In the genomic region with DNA sequence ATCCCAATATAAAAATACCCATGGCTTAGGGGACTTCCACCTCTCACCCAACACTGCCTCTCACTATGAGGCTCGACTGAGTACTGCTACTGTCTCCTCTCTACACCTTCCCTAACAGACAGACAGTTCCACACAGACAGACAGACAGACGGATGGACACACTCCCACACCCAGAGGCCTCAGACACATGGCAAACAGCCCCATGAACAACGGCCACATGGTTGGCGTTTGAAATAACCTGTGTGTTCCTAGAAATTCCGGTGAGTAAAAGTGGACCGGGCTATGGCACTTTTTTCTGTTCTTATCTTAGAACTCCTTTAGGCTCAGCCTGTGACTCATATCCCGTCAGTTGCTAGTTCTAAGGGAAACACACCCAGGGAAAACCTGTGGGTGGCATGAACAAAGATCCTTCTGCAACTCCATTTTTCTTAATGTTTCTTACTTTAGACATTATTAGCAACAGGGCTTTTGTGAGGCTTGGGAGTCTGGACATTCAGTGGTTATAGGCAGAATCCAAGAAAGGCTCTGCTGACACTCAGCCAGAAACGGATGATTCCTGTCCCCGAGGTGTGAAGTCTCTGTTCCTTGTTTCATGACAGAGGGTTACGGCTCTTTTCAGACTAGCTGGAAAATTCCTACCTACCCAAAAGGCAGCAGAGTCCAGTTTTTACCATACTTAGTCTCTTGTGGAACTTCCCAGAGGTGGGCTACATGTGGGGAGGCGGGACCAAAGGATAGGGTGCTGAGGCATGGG, we compare ENCODE assay signal across 1 cellular context.
TF ChIP-seq lines count a peak whose summit lies in the region.

No MANE protein-coding gene starts in this region.

TF ChIP-seq in K562, 482 proteins besides CTCF, POLR2A, EP300 and RAD21 (continued from another document and continues in another):
- TF ChIP-seq, protein P1, sequence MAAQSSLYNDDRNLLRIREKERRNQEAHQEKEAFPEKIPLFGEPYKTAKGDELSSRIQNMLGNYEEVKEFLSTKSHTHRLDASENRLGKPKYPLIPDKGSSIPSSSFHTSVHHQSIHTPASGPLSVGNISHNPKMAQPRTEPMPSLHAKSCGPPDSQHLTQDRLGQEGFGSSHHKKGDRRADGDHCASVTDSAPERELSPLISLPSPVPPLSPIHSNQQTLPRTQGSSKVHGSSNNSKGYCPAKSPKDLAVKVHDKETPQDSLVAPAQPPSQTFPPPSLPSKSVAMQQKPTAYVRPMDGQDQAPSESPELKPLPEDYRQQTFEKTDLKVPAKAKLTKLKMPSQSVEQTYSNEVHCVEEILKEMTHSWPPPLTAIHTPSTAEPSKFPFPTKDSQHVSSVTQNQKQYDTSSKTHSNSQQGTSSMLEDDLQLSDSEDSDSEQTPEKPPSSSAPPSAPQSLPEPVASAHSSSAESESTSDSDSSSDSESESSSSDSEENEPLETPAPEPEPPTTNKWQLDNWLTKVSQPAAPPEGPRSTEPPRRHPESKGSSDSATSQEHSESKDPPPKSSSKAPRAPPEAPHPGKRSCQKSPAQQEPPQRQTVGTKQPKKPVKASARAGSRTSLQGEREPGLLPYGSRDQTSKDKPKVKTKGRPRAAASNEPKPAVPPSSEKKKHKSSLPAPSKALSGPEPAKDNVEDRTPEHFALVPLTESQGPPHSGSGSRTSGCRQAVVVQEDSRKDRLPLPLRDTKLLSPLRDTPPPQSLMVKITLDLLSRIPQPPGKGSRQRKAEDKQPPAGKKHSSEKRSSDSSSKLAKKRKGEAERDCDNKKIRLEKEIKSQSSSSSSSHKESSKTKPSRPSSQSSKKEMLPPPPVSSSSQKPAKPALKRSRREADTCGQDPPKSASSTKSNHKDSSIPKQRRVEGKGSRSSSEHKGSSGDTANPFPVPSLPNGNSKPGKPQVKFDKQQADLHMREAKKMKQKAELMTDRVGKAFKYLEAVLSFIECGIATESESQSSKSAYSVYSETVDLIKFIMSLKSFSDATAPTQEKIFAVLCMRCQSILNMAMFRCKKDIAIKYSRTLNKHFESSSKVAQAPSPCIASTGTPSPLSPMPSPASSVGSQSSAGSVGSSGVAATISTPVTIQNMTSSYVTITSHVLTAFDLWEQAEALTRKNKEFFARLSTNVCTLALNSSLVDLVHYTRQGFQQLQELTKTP (IDR thresholded peaks at IDR 0.05; ENCODE audit: low read depth in 1 of 2, partially characterized antibody in 2 of 2): peak in 1 of 2 experiments; percentile 81
- TF ChIP-seq DACH1 (IDR thresholded peaks at IDR 0.05; ENCODE audit: partially characterized antibody): no peak
- TF ChIP-seq COPS2 (conservative IDR thresholded peaks at IDR 0.05): no peak
- no peak for TF ChIP-seq ZNF707 (CRISPR knock-in tag; conservative IDR thresholded peaks at IDR 0.05)
- TF ChIP-seq PTBP1 (IDR thresholded peaks at IDR 0.05; ENCODE audit: low read depth, low read length): no peak
- TF ChIP-seq RNF219 (CRISPR knock-in tag; IDR thresholded peaks at IDR 0.05): no peak
- no peak for TF ChIP-seq ADNP (tag; IDR thresholded peaks at IDR 0.05)
- no peak for TF ChIP-seq MCM5 (IDR thresholded peaks at IDR 0.05; ENCODE audit: low read depth)
- TF ChIP-seq GMEB1 (CRISPR knock-in tag; IDR thresholded peaks at IDR 0.05): no peak
- no peak; the same call in 1 of the 2 replicates for TF ChIP-seq CEBPG (CRISPR knock-in tag; IDR thresholded peaks at IDR 0.05)
- TF ChIP-seq CEBPG (tag; conservative IDR thresholded peaks at IDR 0.05 in 1 of 2, IDR thresholded peaks at IDR 0.05 in 1 of 2): no peak; a peak in 1 of 4 replicates
- TF ChIP-seq STAG1 (CRISPR knock-in tag; IDR thresholded peaks at IDR 0.05; ENCODE audit: borderline replicate concordance): no peak
- TF ChIP-seq POU5F1 (IDR thresholded peaks at IDR 0.05; ENCODE audit: borderline replicate concordance, low read depth, low read length, partially characterized antibody): no peak
- TF ChIP-seq ZBED1 (IDR thresholded peaks at IDR 0.05): peak; percentile 77; the same call in 1 of the 2 replicates
- peak in 1 of 2 experiments; percentile 52; a peak in 1 of 4 replicates for TF ChIP-seq MAZ (CRISPR knock-in tag; conservative IDR thresholded peaks at IDR 0.05 in 1 of 2, IDR thresholded peaks at IDR 0.05 in 1 of 2)
- TF ChIP-seq PHB2 (IDR thresholded peaks at IDR 0.05; ENCODE audit: low read depth): no peak
- TF ChIP-seq ERF (CRISPR knock-in tag; IDR thresholded peaks at IDR 0.05): no peak; the same call in 1 of the 2 replicates
- TF ChIP-seq CLOCK (CRISPR knock-in tag; IDR thresholded peaks at IDR 0.05; ENCODE audit: borderline replicate concordance): no peak; the same call in 1 of the 2 replicates
- TF ChIP-seq, protein P2, sequence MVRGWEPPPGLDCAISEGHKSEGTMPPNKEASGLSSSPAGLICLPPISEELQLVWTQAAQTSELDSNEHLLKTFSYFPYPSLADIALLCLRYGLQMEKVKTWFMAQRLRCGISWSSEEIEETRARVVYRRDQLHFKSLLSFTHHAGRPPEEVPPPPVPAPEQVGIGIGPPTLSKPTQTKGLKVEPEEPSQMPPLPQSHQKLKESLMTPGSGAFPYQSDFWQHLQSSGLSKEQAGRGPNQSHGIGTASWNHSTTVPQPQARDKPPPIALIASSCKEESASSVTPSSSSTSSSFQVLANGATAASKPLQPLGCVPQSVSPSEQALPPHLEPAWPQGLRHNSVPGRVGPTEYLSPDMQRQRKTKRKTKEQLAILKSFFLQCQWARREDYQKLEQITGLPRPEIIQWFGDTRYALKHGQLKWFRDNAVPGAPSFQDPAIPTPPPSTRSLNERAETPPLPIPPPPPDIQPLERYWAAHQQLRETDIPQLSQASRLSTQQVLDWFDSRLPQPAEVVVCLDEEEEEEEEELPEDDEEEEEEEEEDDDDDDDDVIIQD (CRISPR knock-in tag; IDR thresholded peaks at IDR 0.05): no peak
- TF ChIP-seq ZNF23 (CRISPR knock-in tag; IDR thresholded peaks at IDR 0.05): peak; percentile 43; the same call in 1 of the 2 replicates
- TF ChIP-seq BMI1 (IDR thresholded peaks at IDR 0.05; ENCODE audit: low read length): no peak
- no peak for TF ChIP-seq U2AF1 (optimal IDR thresholded peaks at IDR 0.05; ENCODE audit: low read depth, low read length)
- TF ChIP-seq SIN3B (IDR thresholded peaks at IDR 0.05; ENCODE audit: low read depth): no peak
- TF ChIP-seq ZBTB7A (IDR thresholded peaks at IDR 0.05; ENCODE audit: borderline replicate concordance, control insufficient read depth, low read depth, low read length): no peak
- peak; percentile 78 for TF ChIP-seq CREM (IDR thresholded peaks at IDR 0.05; ENCODE audit: low read depth)
- no peak; the same call in none of the 2 replicates for TF ChIP-seq ZNF551 (CRISPR knock-in tag; IDR thresholded peaks at IDR 0.05)
- TF ChIP-seq, protein P3, sequence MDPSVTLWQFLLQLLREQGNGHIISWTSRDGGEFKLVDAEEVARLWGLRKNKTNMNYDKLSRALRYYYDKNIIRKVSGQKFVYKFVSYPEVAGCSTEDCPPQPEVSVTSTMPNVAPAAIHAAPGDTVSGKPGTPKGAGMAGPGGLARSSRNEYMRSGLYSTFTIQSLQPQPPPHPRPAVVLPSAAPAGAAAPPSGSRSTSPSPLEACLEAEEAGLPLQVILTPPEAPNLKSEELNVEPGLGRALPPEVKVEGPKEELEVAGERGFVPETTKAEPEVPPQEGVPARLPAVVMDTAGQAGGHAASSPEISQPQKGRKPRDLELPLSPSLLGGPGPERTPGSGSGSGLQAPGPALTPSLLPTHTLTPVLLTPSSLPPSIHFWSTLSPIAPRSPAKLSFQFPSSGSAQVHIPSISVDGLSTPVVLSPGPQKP (CRISPR knock-in tag; IDR thresholded peaks at IDR 0.05): no peak
- no peak for TF ChIP-seq HLTF (IDR thresholded peaks at IDR 0.05)
- no peak for TF ChIP-seq MXI1 (IDR thresholded peaks at IDR 0.05; ENCODE audit: low read depth, low read length)
- TF ChIP-seq USF2 (CRISPR knock-in tag; IDR thresholded peaks at IDR 0.05): no peak
- TF ChIP-seq HMG20A (CRISPR knock-in tag; conservative IDR thresholded peaks at IDR 0.05): 0 out of 2 replicates have a peak, but pooled peaks have one; percentile 2
- 0 out of 2 replicates have a peak, but pooled peaks have one; percentile 40 for TF ChIP-seq XRCC5 (IDR thresholded peaks at IDR 0.05; ENCODE audit: low read depth, low read length)
- peak; percentile 79; the same call in 1 of the 2 replicates for TF ChIP-seq TCF7 (IDR thresholded peaks at IDR 0.05; ENCODE audit: borderline replicate concordance)
- peak; percentile 57; the same call in 1 of the 2 replicates for TF ChIP-seq PTRF (tag; IDR thresholded peaks at IDR 0.05)
- 0 out of 2 replicates have a peak, but pooled peaks have one; percentile 16 for TF ChIP-seq MIER1 (IDR thresholded peaks at IDR 0.05; ENCODE audit: low read depth)
- peak; percentile 49; the same call in 1 of the 2 replicates for TF ChIP-seq RAD51 (IDR thresholded peaks at IDR 0.05; ENCODE audit: borderline replicate concordance, low read depth)
- no peak for TF ChIP-seq ZSCAN32 (CRISPR knock-in tag; IDR thresholded peaks at IDR 0.05)
- TF ChIP-seq ARID2 (IDR thresholded peaks at IDR 0.05): no peak
- TF ChIP-seq PCBP1 (IDR thresholded peaks at IDR 0.05; ENCODE audit: low read depth, low read length, poor library complexity, severe bottlenecking): no peak
- peak; percentile 66 for TF ChIP-seq ZBTB12 (CRISPR knock-in tag; IDR thresholded peaks at IDR 0.05)
- no peak for TF ChIP-seq STAT6 (CRISPR knock-in tag; IDR thresholded peaks at IDR 0.05)
